ENCODE assay signal across 9 cellular contexts in genomic region chr14:37592288-37593274, GRCh38. TPM values are rescaled to one million over a fixed set of nuclear protein-coding genes. Genes with fewer than 3 reads are reported as not detected.
DNase-seq lines count a peak whose midpoint lies in the region; ATAC-seq, FAIRE-seq and TF ChIP-seq lines count a peak whose summit lies in the region.
"Had no signal": no experiment of that assay in that cellular context is flagged by ENCODE, and none has a peak within 500 bp of the region (broad histone marks: within the 10 kb centered on the region; RNA-seq: fewer than 3 reads in every experiment).

No MANE protein-coding gene starts in this region.

- H3K9me3 Mint-ChIP-seq in CD8-positive, alpha-beta memory T cell: peaks cover 19 to 49% (median 24%) of the 10 kb centered on the region in 5 donors

- no peak for TF ChIP-seq CTCF in A549 (IDR thresholded peaks at IDR 0.05)
- TF ChIP-seq CTCF in lung (IDR thresholded peaks at IDR 0.05; ENCODE audit: control extremely low read depth, extremely low read depth): no peak

- WGBS in A549 (ENCODE audit: missing lambda C conversion rate): 31% methylated on average over 45 of the region's 69 CpGs
- WGBS in lung, 2 donors: 9 to 10% methylated on average over 69 of the region's 69 CpGs

- TF ChIP-seq EP300 in A549 (IDR thresholded peaks at IDR 0.05): no peak

- H3K4me2 ChIP-seq in A549: peak overlapping the region; percentile 95

- no peak for FAIRE-seq in A549 (lab: Jason Lieb, UNC)

- POLR2A ChIA-PET in A549 (lab: Yijun Ruan, JAX): no interaction called here
- POLR2A ChIA-PET in CD8-positive, alpha-beta memory T cell (lab: Charles Lee): no interaction called here

- ATAC-seq in A549 (peak in 1 of 2 experiments; percentile 2; a peak in 1 of 6 replicates), lung (ENCODE audit: insufficient read depth, low FRiP score) (no peak), HG02798 (IDR thresholded peaks at IDR 0.05; ENCODE audit: poor library complexity, unreplicated experiment) (no peak), HG02981 (IDR thresholded peaks at IDR 0.05; ENCODE audit: unreplicated experiment) (no peak), GM18520 (IDR thresholded peaks at IDR 0.05; ENCODE audit: unreplicated experiment) (no peak)
- ATAC-seq: T-cell had no signal

- H3K4me3 ChIP-seq in A549: peak overlapping the region; percentile 92
- H3K4me3 ChIP-seq in H7 (ENCODE audit: insufficient read depth, low read depth, low read length): peak overlapping the region; percentile 4
- peak overlapping the region; percentile 90; the same call in 1 of the 2 replicates for H3K4me3 ChIP-seq in SK-N-MC
- peak overlapping the region; percentile 36 for H3K4me3 ChIP-seq in lung
- no peak overlapping the region for H3K4me3 ChIP-seq in CD8-positive, alpha-beta memory T cell (ENCODE audit: low read length)

- TF ChIP-seq RAD21 in A549 (conservative IDR thresholded peaks at IDR 0.05 in 1 of 2, IDR thresholded peaks at IDR 0.05 in 1 of 2): no peak

- no peak; the same call in 1 of the 2 replicates for TF ChIP-seq POLR2A in A549 (IDR thresholded peaks at IDR 0.05; ENCODE audit: low read length)

- peaks cover 24% of the 10 kb centered on the region for H3K4me1 ChIP-seq in A549
- peaks cover 3 to 6% of the 10 kb centered on the region in 2 donors for H3K4me1 ChIP-seq in lung (ENCODE audit: control insufficient read depth in 2 of 2, insufficient read depth in 2 of 2, low read length in 2 of 2)
- peaks cover 7% of the 10 kb centered on the region for H3K4me1 ChIP-seq in CD8-positive, alpha-beta memory T cell (ENCODE audit: insufficient read depth, low read length)

- no peaks in the 10 kb centered on the region for H3K9me3 ChIP-seq in A549
- no peaks in the 10 kb centered on the region for H3K9me3 ChIP-seq in SK-N-MC (ENCODE audit: low read depth, low read length)
- H3K9me3 ChIP-seq in lung (ENCODE audit: control insufficient read depth in 2 of 2, insufficient read depth in 1 of 2, low read length in 1 of 2): peaks cover 0 to 14% of the 10 kb centered on the region in 2 donors
- no peaks in the 10 kb centered on the region for H3K9me3 ChIP-seq in CD8-positive, alpha-beta memory T cell (ENCODE audit: low read length)

- peaks cover 10 to 20% (median 20%) of the 10 kb centered on the region in 3 donors for H3K4me1 Mint-ChIP-seq in CD8-positive, alpha-beta memory T cell

- CTCF ChIA-PET in A549 (lab: Yijun Ruan, JAX): interaction anchor here (0.6 to 2.6 kb wide), 23 partner anchors 8 to 362 kb away, joined by 3 to 19 read pairs (median 4); no protein-coding TSS in a partner anchor
- CTCF ChIA-PET in CD8-positive, alpha-beta memory T cell (lab: Charles Lee): no interaction called here

- no peak overlapping the region for H3K4me3 Mint-ChIP-seq in CD8-positive, alpha-beta memory T cell

- H3K27ac Mint-ChIP-seq in CD8-positive, alpha-beta memory T cell: peak overlapping the region in 2 of 8 donors; percentile 6 to 45
- H3K27ac Mint-ChIP-seq: T-cell had no signal

- DNase-seq in A549 (ENCODE audit: low read depth in 1 of 2, low spot score in 1 of 2) (peak in 1 of 2 experiments; percentile 67), H7 (peak; percentile 74), SK-N-MC (ENCODE audit: low read depth, low spot score) (no peak), lung (ENCODE audit: low spot score) (no peak)
- DNase-seq in CD8-positive, alpha-beta memory T cell: no peak
- DNase-seq: T-cell had no signal

- H3K36me3 Mint-ChIP-seq in CD8-positive, alpha-beta memory T cell: peaks cover 0 to 7% (median 1%) of the 10 kb centered on the region in 3 donors
- H3K36me3 Mint-ChIP-seq: T-cell had no signal

- H3K9ac ChIP-seq in SK-N-MC (ENCODE audit: insufficient read length): no peak overlapping the region

- H3K27me3 ChIP-seq in H7 (ENCODE audit: control insufficient read depth, insufficient read depth, low read length) (peaks cover 96% of the 10 kb centered on the region), lung (ENCODE audit: control insufficient read depth, insufficient read depth) (peaks cover 6% of the 10 kb centered on the region)
- H3K27me3 ChIP-seq in CD8-positive, alpha-beta memory T cell (ENCODE audit: insufficient read depth, low read length, poor library complexity, severe bottlenecking): peaks cover 25% of the 10 kb centered on the region

- H3K27me3 Mint-ChIP-seq in CD8-positive, alpha-beta memory T cell: peaks cover 62 to 70% of the 10 kb centered on the region in 2 donors

- H3K36me3 ChIP-seq in H7 (replicated peaks; ENCODE audit: control insufficient read depth, insufficient read depth, low read length): no peaks in the 10 kb centered on the region
- H3K36me3 ChIP-seq in SK-N-MC (ENCODE audit: insufficient read depth, low read length): peaks cover 11% of the 10 kb centered on the region
- H3K36me3 ChIP-seq in lung (ENCODE audit: control insufficient read depth in 2 of 2, insufficient read depth in 2 of 2, low read length in 2 of 2): no peaks in the 10 kb centered on the region
- no peaks in the 10 kb centered on the region for H3K36me3 ChIP-seq in CD8-positive, alpha-beta memory T cell (ENCODE audit: insufficient read depth, low read length)

- H3K27ac ChIP-seq in A549 (peak overlapping the region; percentile 87 to 90), SK-N-MC (no peak overlapping the region), lung (ENCODE audit: low read depth in 1 of 2, low read length in 1 of 2) (peak overlapping the region in 1 of 2 donors; percentile 86)
- H3K27ac ChIP-seq in CD8-positive, alpha-beta memory T cell (ENCODE audit: low read depth, low read length): no peak overlapping the region

TF ChIP-seq in A549, 52 proteins besides CTCF, POLR2A, EP300 and RAD21 (continues in another document):
- TF ChIP-seq HOXB13 (CRISPR knock-in tag; IDR thresholded peaks at IDR 0.05; ENCODE audit: low read depth) (no peak), RNF2 (IDR thresholded peaks at IDR 0.05; ENCODE audit: borderline replicate concordance, low read depth) (peak; percentile 60; the same call in 1 of the 2 replicates), BCL3 (IDR thresholded peaks at IDR 0.05) (no peak), ZSCAN20 (CRISPR knock-in tag; IDR thresholded peaks at IDR 0.05) (no peak), ESRRA (IDR thresholded peaks at IDR 0.05; ENCODE audit: borderline replicate concordance, low read length) (no peak), MAX (IDR thresholded peaks at IDR 0.05) (peak; percentile 20; the same call in 1 of the 2 replicates), JUN (IDR thresholded peaks at IDR 0.05) (peak in 1 of 2 experiments; percentile 30; a peak in 1 of 5 replicates), HEYL (CRISPR knock-in tag; IDR thresholded peaks at IDR 0.05) (no peak), E2F6 (IDR thresholded peaks at IDR 0.05; ENCODE audit: borderline replicate concordance, low read depth) (0 out of 2 replicates have a peak, but pooled peaks have one; percentile 20), HDAC2 (IDR thresholded peaks at IDR 0.05) (no peak), ZNF302 (CRISPR knock-in tag; IDR thresholded peaks at IDR 0.05) (no peak), CBX8 (IDR thresholded peaks at IDR 0.05) (no peak)

RNA-seq across cellular contexts. Expression of gene FOXA1, which starts 2.5 kb away (rescaled TPM):
- polyA plus RNA-seq in A549 (2011; rRNA removed): 17.9 and 18.1 TPM in 2 replicates
- 11.1 and 15.1 TPM in 2 replicates for polyA plus RNA-seq in A549 (2012; cell fraction: cytosol; rRNA removed)
- polyA plus RNA-seq in A549 (2012; cell fraction: nucleus; rRNA removed): 14.2 and 22.2 TPM in 2 replicates
- polyA plus RNA-seq in A549 (2017; fragmentation: RNase III; extraction: RNeasy Plus Mini Kit Qiagen cat#74134 plus additional on column Dnase treatment): 5.5 to 5.9 TPM (median 5.8 TPM) in 3 replicates
- 15.5 and 16.1 TPM in 2 replicates for polyA minus RNA-seq in A549 (2011; rRNA and poly(A)+ RNA removed)
- total RNA-seq in H7 (2014; rRNA removed; shearing (Covaris generic)): 3.4 and 3.7 TPM in 2 replicates
- total RNA-seq in lung: 10 to 100 TPM; 31.7 to 67.2 TPM
- polyA plus RNA-seq in lung: 10 to 100 TPM; 14.3 to 15.5 TPM
- total RNA-seq in CD8-positive, alpha-beta memory T cell: under 1 TPM in 1 of 2 experiments, not detected in 1; 0.42 TPM
- not detected for polyA plus RNA-seq in CD8-positive, alpha-beta memory T cell

RNA-seq across cellular contexts. Expression of gene TTC6, which starts 2.8 kb away (rescaled TPM):
- polyA plus RNA-seq in A549 (2011; rRNA removed): 0.79 and 1.7 TPM in 2 replicates
- 0.18 and 0.22 TPM in 2 replicates for polyA plus RNA-seq in A549 (2012; cell fraction: cytosol; rRNA removed)
- 0.53 and 1.3 TPM in 2 replicates for polyA plus RNA-seq in A549 (2012; cell fraction: nucleus; rRNA removed)
- 0.21 to 0.41 TPM (median 0.34 TPM) in 3 replicates for polyA plus RNA-seq in A549 (2017; fragmentation: RNase III; extraction: RNeasy Plus Mini Kit Qiagen cat#74134 plus additional on column Dnase treatment)
- polyA minus RNA-seq in A549 (2011; rRNA and poly(A)+ RNA removed): 1.3 and 1.8 TPM in 2 replicates
- total RNA-seq in H7 (2014; rRNA removed; shearing (Covaris generic)): 0.59 and 0.90 TPM in 2 replicates
- total RNA-seq in lung: 10 to 100 TPM in 1 of 2 donors, 1 to 10 TPM in 1; 6.5 to 34.4 TPM
- polyA plus RNA-seq in lung: 1 to 10 TPM in 1 of 2 donors, under 1 TPM in 1; 0.50 to 3.4 TPM
- total RNA-seq in CD8-positive, alpha-beta memory T cell: not detected
- not detected for polyA plus RNA-seq in CD8-positive, alpha-beta memory T cell
- total RNA-seq: T-cell had no signal

Comparison
In these comparisons a context has a peak if more than half of its experiments do, and no peak if none do; other contexts are left out.
1. H3K27ac ChIP-seq: peak in A549 (2 of 2); none in SK-N-MC (single experiment) and CD8-positive, alpha-beta memory T cell (single experiment).